Comparison of ENCODE assay signal across 22 cellular contexts in the genomic region with DNA sequence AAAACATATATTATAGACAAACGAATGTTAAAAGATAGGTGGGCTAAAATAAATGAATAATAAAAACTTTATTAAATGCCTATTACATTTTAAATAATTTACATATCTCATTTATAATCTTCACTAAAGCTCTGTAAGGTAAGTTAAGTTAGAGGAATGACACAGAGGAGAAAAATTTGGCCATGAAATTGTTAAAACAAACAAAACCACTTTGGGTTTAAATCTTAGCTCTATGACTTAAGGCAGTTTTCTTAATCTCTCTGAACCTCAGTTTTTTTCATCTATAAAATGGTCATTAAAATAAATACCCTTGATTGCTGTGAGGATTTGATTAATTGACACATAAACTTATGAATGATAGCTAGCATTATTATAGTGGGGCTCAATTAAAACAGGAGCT.
A peak's percentile ranks its signal among the peaks of the same experiment; 100 is the strongest.
DNase-seq lines count a peak whose midpoint lies in the region; ATAC-seq and TF ChIP-seq lines count a peak whose summit lies in the region.
"Had no signal": no experiment of that assay in that cellular context is flagged by ENCODE, and none has a peak within 500 bp of the region (broad histone marks: within the 10 kb centered on the region; RNA-seq: fewer than 3 reads in every experiment).

No MANE protein-coding gene starts in this region.

- no peak for TF ChIP-seq CTCF in KMS-11 (conservative IDR thresholded peaks at IDR 0.05; ENCODE audit: low read depth, low read length)
- no peak for TF ChIP-seq CTCF in PC-3 (conservative IDR thresholded peaks at IDR 0.05; ENCODE audit: low read depth, low read length)
- no peak for TF ChIP-seq CTCF in mammary epithelial cell (conservative IDR thresholded peaks at IDR 0.05 in 1 of 2, IDR thresholded peaks at IDR 0.05 in 1 of 2; ENCODE audit: extremely low read depth in 1 of 2, insufficient read depth in 1 of 2, low read depth in 1 of 2, low read length in 2 of 2)
- TF ChIP-seq CTCF in hepatocyte (IDR thresholded peaks at IDR 0.05; ENCODE audit: poor library complexity), result no peak

- no TSS peak for BruUV-seq in PC-3 (replicated peaks; lab: Mats Ljungman, UMichigan)
- no TSS peak for BruUV-seq in mammary epithelial cell (replicated peaks; lab: Mats Ljungman, UMichigan)

- H3K79me2 ChIP-seq in KMS-11 (ENCODE audit: insufficient read depth, low read depth) (no peaks in the 10 kb centered on the region), PC-3 (ENCODE audit: low read length) (no peaks in the 10 kb centered on the region), mammary epithelial cell (ENCODE audit: insufficient read depth, low read length) (no peaks in the 10 kb centered on the region), hepatocyte (no peaks in the 10 kb centered on the region)

- in situ Hi-C loops in mammary epithelial cell (cut with MboI; ENCODE audit: low sequenced_read_pairs in 2 of 2), result no loop called here

- no peaks in the 10 kb centered on the region for H4K20me1 ChIP-seq in KMS-11 (ENCODE audit: insufficient read depth)
- no peaks in the 10 kb centered on the region for H4K20me1 ChIP-seq in PC-3 (ENCODE audit: low read length)
- H4K20me1 ChIP-seq in mammary epithelial cell (ENCODE audit: insufficient read depth, low read length), result no peaks in the 10 kb centered on the region
- no peaks in the 10 kb centered on the region for H4K20me1 ChIP-seq in hepatocyte (ENCODE audit: insufficient read depth, poor library complexity, severe bottlenecking)

- CTCF ChIA-PET in PC-3 (lab: Charles Lee), result interaction anchor here (0.6 kb wide), 1 partner anchor 24 kb away, joined by 4 read pairs; no protein-coding TSS in a partner anchor
- CTCF ChIA-PET in mammary epithelial cell (lab: Charles Lee; ENCODE audit: low non-redundant PET), result interaction anchor here (0.5 to 0.6 kb wide), 2 partner anchors 295 to 840 kb away, joined by 3 read pairs; no protein-coding TSS in a partner anchor
- CTCF ChIA-PET in activated CD4-positive, alpha-beta T cell treated with anti-CD3 and anti-CD28 coated beads, Interleukin-2, amount 10 ng/mL, durations not matched to agents 7 days and 5 days (lab: Charles Lee), result no interaction called here

- intact Hi-C loops in PC-3 (cut with micrococcal nuclease) (no loop called here), mammary epithelial cell (cut with micrococcal nuclease) (no loop called here)

- H3K27me3 Mint-ChIP-seq in activated CD4-positive, alpha-beta T cell treated with anti-CD3 and anti-CD28 coated beads, Interleukin-2, amount 10 ng/mL, durations not matched to agents 7 days and 5 days, result no peaks in the 10 kb centered on the region
- H3K27me3 Mint-ChIP-seq: CD4-positive, alpha-beta memory T cell; IgD-negative memory B cell; T-cell had no signal

- H3K4me3 Mint-ChIP-seq in activated CD4-positive, alpha-beta T cell treated with anti-CD3 and anti-CD28 coated beads, Interleukin-2, amount 10 ng/mL, durations not matched to agents 7 days and 5 days, result no peak overlapping the region
- H3K4me3 Mint-ChIP-seq: CD4-positive, alpha-beta memory T cell; GM23338; IgD-negative memory B cell; T-cell had no signal

- no peaks in the 10 kb centered on the region for H3K27me3 ChIP-seq in KMS-11 (ENCODE audit: insufficient read depth, low read depth)
- H3K27me3 ChIP-seq in PC-3 (ENCODE audit: low read length), result no peaks in the 10 kb centered on the region
- no peaks in the 10 kb centered on the region for H3K27me3 ChIP-seq in mammary epithelial cell (ENCODE audit: insufficient read depth, low read length)
- no peaks in the 10 kb centered on the region for H3K27me3 ChIP-seq in hepatocyte
- H3K27me3 ChIP-seq: SJSA1 had no signal

- dilution Hi-C loops in mammary epithelial cell (cut with HindIII; ENCODE audit: low sequenced_read_pairs), result no loop called here

- POLR2A ChIA-PET in PC-3 (lab: Charles Lee; ENCODE audit: unreplicated experiment), result no interaction called here
- POLR2A ChIA-PET in activated CD4-positive, alpha-beta T cell treated with anti-CD3 and anti-CD28 coated beads, Interleukin-2, amount 10 ng/mL, durations not matched to agents 7 days and 5 days (lab: Charles Lee), result no interaction called here

- H3K9ac ChIP-seq in KMS-11 (no peak overlapping the region), PC-3 (ENCODE audit: low read length) (no peak overlapping the region), mammary epithelial cell (ENCODE audit: insufficient read depth, low read length) (peak overlapping the region; percentile 59)

- H3K4me3 ChIP-seq in KMS-11 (IDR thresholded peaks at IDR 0.05; ENCODE audit: insufficient read depth, low read depth, low read length), result no peak overlapping the region
- H3K4me3 ChIP-seq in PC-3 (ENCODE audit: low read length), result no peak overlapping the region
- peak overlapping the region in 1 of 3 experiments; percentile 4 for H3K4me3 ChIP-seq in mammary epithelial cell (replicated peaks in 1 of 3; ENCODE audit: insufficient read depth in 1 of 3, low read depth in 2 of 3, low read length in 3 of 3)
- no peak overlapping the region for H3K4me3 ChIP-seq in hepatocyte
- H3K4me3 ChIP-seq: A549, GM23338, HAP-1, SJSA1 had no signal

- DNase-seq in PC-3 (peak; percentile 45), mammary epithelial cell (no peak), hepatocyte (ENCODE audit: low spot score) (no peak), midbrain (lab: John Stamatoyannopoulos, UW) (no peak)
- no peak for DNase-seq in activated naive CD4-positive, alpha-beta T cell treated with Interleukin-2 at 50 U/mL for 16 hours
- no peak for DNase-seq in activated CD4-positive, alpha-beta T cell treated with anti-CD3 and anti-CD28 coated beads, Interleukin-2, amount 10 ng/mL, durations not matched to agents 7 days and 5 days
- DNase-seq: C1 segment of cervical spinal cord; CD4-positive, alpha-beta memory T cell; COR-L47; NCI-H1694; NCI-H2227 treated with DMSO at 0.1 percent for 48 hours; NCI-H526 treated with DMSO at 0.1 percent for 48 hours; T-cell had no signal

- H3K4me1 ChIP-seq in KMS-11 (ENCODE audit: low read depth, poor library complexity, severe bottlenecking), result peaks cover 92% of the 10 kb centered on the region
- peaks cover 18% of the 10 kb centered on the region for H3K4me1 ChIP-seq in PC-3 (ENCODE audit: insufficient read depth, low read length)
- peaks cover 22% of the 10 kb centered on the region for H3K4me1 ChIP-seq in mammary epithelial cell (ENCODE audit: insufficient read depth, low read length)
- no peaks in the 10 kb centered on the region for H3K4me1 ChIP-seq in hepatocyte (ENCODE audit: insufficient read depth)
- H3K4me1 ChIP-seq: A549, HAP-1 had no signal

- H3K9me3 Mint-ChIP-seq in activated CD4-positive, alpha-beta T cell treated with anti-CD3 and anti-CD28 coated beads, Interleukin-2, amount 10 ng/mL, durations not matched to agents 7 days and 5 days, result no peaks in the 10 kb centered on the region
- H3K9me3 Mint-ChIP-seq: IgD-negative memory B cell, T-cell had no signal

- peak overlapping the region; percentile 58 for H3K27ac ChIP-seq in KMS-11
- H3K27ac ChIP-seq in PC-3 (ENCODE audit: low read length), result no peak overlapping the region
- peak overlapping the region; percentile 87 for H3K27ac ChIP-seq in mammary epithelial cell (ENCODE audit: insufficient read depth, low read depth, low read length)
- H3K27ac ChIP-seq in hepatocyte, result peak overlapping the region; percentile 5
- H3K27ac ChIP-seq: A549, HL-60, SJSA1 had no signal

- peak overlapping the region; percentile 16; the same call in 1 of the 2 replicates for H2AFZ ChIP-seq in KMS-11 (ENCODE audit: low read depth)
- 0 out of 2 replicates have a peak overlapping the region, but pooled peaks have one; percentile 2 for H2AFZ ChIP-seq in PC-3 (ENCODE audit: low read length)
- peak overlapping the region; percentile 82 for H2AFZ ChIP-seq in mammary epithelial cell (ENCODE audit: low read depth, low read length)
- H2AFZ ChIP-seq in hepatocyte, result no peak overlapping the region
- H2AFZ ChIP-seq: GM23338 had no signal

- 95% methylated on average over 1 of the region's 1 CpG for WGBS in mammary epithelial cell (ENCODE audit: low coverage, missing lambda C conversion rate)
- WGBS in hepatocyte (ENCODE audit: low lambda C conversion rate, missing lambda C conversion rate), result 90% methylated on average over 1 of the region's 1 CpG

- H3K36me3 ChIP-seq in KMS-11 (ENCODE audit: insufficient read depth), result no peaks in the 10 kb centered on the region
- no peaks in the 10 kb centered on the region for H3K36me3 ChIP-seq in PC-3 (ENCODE audit: low read depth, low read length)
- no peaks in the 10 kb centered on the region for H3K36me3 ChIP-seq in mammary epithelial cell (ENCODE audit: insufficient read depth, low read length)
- no peaks in the 10 kb centered on the region for H3K36me3 ChIP-seq in hepatocyte (replicated peaks; ENCODE audit: insufficient read depth, low read depth)
- H3K36me3 ChIP-seq: HAP-1, SJSA1 had no signal

- H3K9me3 ChIP-seq in PC-3 (ENCODE audit: low read length) (no peaks in the 10 kb centered on the region), mammary epithelial cell (replicated peaks; ENCODE audit: insufficient read depth, low read length) (no peaks in the 10 kb centered on the region), hepatocyte (ENCODE audit: low read depth) (no peaks in the 10 kb centered on the region)
- H3K9me3 ChIP-seq: A549, HAP-1, SJSA1 had no signal

- H3K4me1 Mint-ChIP-seq in activated CD4-positive, alpha-beta T cell treated with anti-CD3 and anti-CD28 coated beads, Interleukin-2, amount 10 ng/mL, durations not matched to agents 7 days and 5 days, result no peaks in the 10 kb centered on the region
- H3K4me1 Mint-ChIP-seq: CD4-positive, alpha-beta memory T cell; IgD-negative memory B cell; T-cell had no signal

- H3K9me2 ChIP-seq in PC-3 (replicated peaks; ENCODE audit: low read length) (no peaks in the 10 kb centered on the region), hepatocyte (replicated peaks; ENCODE audit: insufficient read depth) (no peaks in the 10 kb centered on the region)

- H3K27ac Mint-ChIP-seq in activated CD4-positive, alpha-beta T cell treated with anti-CD3 and anti-CD28 coated beads, Interleukin-2, amount 10 ng/mL, durations not matched to agents 7 days and 5 days, result no peak overlapping the region
- H3K27ac Mint-ChIP-seq: CD4-positive, alpha-beta memory T cell; GM23338; IgD-negative memory B cell; T-cell had no signal

- no peaks in the 10 kb centered on the region for H3K36me3 Mint-ChIP-seq in activated CD4-positive, alpha-beta T cell treated with anti-CD3 and anti-CD28 coated beads, Interleukin-2, amount 10 ng/mL, durations not matched to agents 7 days and 5 days (ENCODE audit: low read depth)
- H3K36me3 Mint-ChIP-seq: CD4-positive, alpha-beta memory T cell; T-cell had no signal

- H3K4me2 ChIP-seq in KMS-11 (peak overlapping the region; percentile 39), PC-3 (ENCODE audit: low read length) (peak overlapping the region; percentile 33), mammary epithelial cell (ENCODE audit: insufficient read depth, low read depth, low read length) (peak overlapping the region; percentile 79), hepatocyte (no peak overlapping the region)
- H3K4me2 ChIP-seq: A549, GM23338 had no signal

- peaks cover 4% of the 10 kb centered on the region for H3F3A ChIP-seq in PC-3 (ENCODE audit: low read length, unreplicated experiment)

- ATAC-seq in PC-3, result peak; percentile 58; the same call in 1 of the 2 replicates
- no peak for ATAC-seq in GM19452 (IDR thresholded peaks at IDR 0.05; ENCODE audit: unreplicated experiment)
- ATAC-seq: A549, GM23338, Right ventricle myocardium inferior, T-cell had no signal
